ENCODE assay signal across 10 cellular contexts in the genomic region with DNA sequence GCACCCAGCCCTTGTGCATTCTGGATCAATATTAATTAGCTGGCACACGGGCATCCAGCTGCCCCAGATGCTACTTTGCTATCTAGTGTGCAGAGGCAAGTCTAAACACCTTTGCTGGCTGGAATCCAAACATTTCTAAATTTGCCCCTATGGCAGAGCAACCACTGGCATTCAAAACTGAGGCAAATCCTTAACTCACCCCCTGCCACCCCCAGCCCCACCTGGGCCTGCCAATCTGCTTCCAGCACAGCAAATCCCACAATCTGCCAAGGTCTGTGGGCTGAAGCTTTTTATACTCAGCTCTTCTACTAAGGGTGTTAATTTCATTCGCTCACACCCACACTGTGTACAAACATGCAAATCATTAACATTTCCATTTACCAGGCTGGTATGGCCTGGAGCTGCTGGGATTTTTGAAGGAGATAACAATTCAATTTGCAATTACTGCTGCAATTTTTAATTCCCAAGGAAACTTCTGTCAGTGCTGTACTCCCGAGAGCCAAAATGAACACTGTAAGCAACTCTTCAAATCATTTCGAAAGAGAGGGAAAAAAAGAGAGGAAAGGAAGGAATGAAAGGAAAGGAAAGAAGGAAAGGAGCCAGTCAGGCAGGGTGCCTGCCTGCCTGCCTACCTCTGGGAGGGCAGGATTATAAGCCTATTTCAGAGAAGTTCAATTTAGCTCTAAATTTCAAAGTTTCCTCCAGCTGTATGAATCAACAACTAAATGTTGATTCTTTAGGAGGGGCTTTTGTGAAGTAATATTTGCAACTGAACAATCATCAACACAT. TPM values are rescaled to one million over a fixed set of nuclear protein-coding genes. Genes with fewer than 3 reads are reported as not detected.
DNase-seq lines count a peak whose midpoint lies in the region; ATAC-seq, FAIRE-seq and TF ChIP-seq lines count a peak whose summit lies in the region.
"Had no signal": no experiment of that assay in that cellular context is flagged by ENCODE, and none has a peak within 500 bp of the region (broad histone marks: within the 10 kb centered on the region; RNA-seq: fewer than 3 reads in every experiment).

No MANE protein-coding gene starts in this region.

- CTCF ChIA-PET in HepG2 (lab: Yijun Ruan, JAX; ENCODE audit: low intra/inter-chr PET ratio, low total read pairs), result interaction anchor here (2.5 kb wide), 1 partner anchor 36 kb away, joined by 10 read pairs; a partner anchor contains a TSS

- H3K79me2 ChIP-seq in HepG2 (ENCODE audit: insufficient read depth, low read length), result peaks cover 50% of the 10 kb centered on the region

- POLR2A ChIA-PET in HepG2 (lab: Yijun Ruan, JAX), result no interaction called here

- H3K4me2 ChIP-seq in HepG2 (ENCODE audit: low read depth, low read length), result no peak overlapping the region

- TF ChIP-seq POLR2A in HepG2 (IDR thresholded peaks at IDR 0.05; ENCODE audit: insufficient read depth in 1 of 2, low read depth in 2 of 2, low read length in 2 of 2), result no peak

- H3K27ac ChIP-seq in 22Rv1 (peak overlapping the region; percentile 8; the same call in 1 of the 2 replicates), RWPE2 (ENCODE audit: poor library complexity, severe bottlenecking) (peak overlapping the region; percentile 23), HepG2 (ENCODE audit: extremely low read length, insufficient read depth, low read length) (peak overlapping the region; percentile 79)

- TF ChIP-seq EP300 in HepG2 (IDR thresholded peaks at IDR 0.05; ENCODE audit: low read depth in 2 of 2, low read length in 2 of 2) (no peak), HepG2 (CRISPR knock-in tag; IDR thresholded peaks at IDR 0.05; ENCODE audit: borderline replicate concordance) (no peak)

- FAIRE-seq in HepG2 (lab: Jason Lieb, UNC), result no peak

- TF ChIP-seq CTCF in 22Rv1 (IDR thresholded peaks at IDR 0.05), result no peak
- no peak for TF ChIP-seq CTCF in RWPE2 (IDR thresholded peaks at IDR 0.05; ENCODE audit: poor library complexity, severe bottlenecking)
- no peak for TF ChIP-seq CTCF in HepG2 (CRISPR knock-in tag; IDR thresholded peaks at IDR 0.05)

- H3K9ac ChIP-seq in HepG2 (ENCODE audit: insufficient read depth, low read depth, low read length), result no peak overlapping the region

- DNase-seq in DMS79 (lab: John Stamatoyannopoulos, UW) (peak; percentile 37), RWPE2 (ENCODE audit: low spot score) (no peak), HepG2 (ENCODE audit: low spot score) (no peak), NK-92 (lab: John Stamatoyannopoulos, UW; ENCODE audit: unreplicated experiment) (no peak)
- no peak for DNase-seq in activated naive CD4-positive, alpha-beta T cell (lab: John Stamatoyannopoulos, UW)
- DNase-seq: EL, T-cell had no signal

- no peaks in the 10 kb centered on the region for H3K27me3 ChIP-seq in RWPE2 (ENCODE audit: insufficient read depth, poor library complexity, severe bottlenecking)
- no peaks in the 10 kb centered on the region for H3K27me3 ChIP-seq in HepG2 (ENCODE audit: control insufficient read depth in 1 of 2, insufficient read depth in 2 of 2, low read length in 2 of 2)

- H3K4me3 ChIP-seq in RWPE2 (ENCODE audit: severe bottlenecking) (no peak overlapping the region), HepG2 (replicated peaks in 1 of 3; ENCODE audit: insufficient read depth in 1 of 3, low read depth in 2 of 3, low read length in 3 of 3) (no peak overlapping the region)

- no peak overlapping the region for H2AFZ ChIP-seq in HepG2 (ENCODE audit: low read length)

- H3K36me3 ChIP-seq in RWPE2 (ENCODE audit: low read depth) (no peaks in the 10 kb centered on the region), HepG2 (replicated peaks in 1 of 2; ENCODE audit: control insufficient read depth in 1 of 2, insufficient read depth in 2 of 2, low read length in 2 of 2) (no peaks in the 10 kb centered on the region)

- no peak for TF ChIP-seq RAD21 in HepG2 (CRISPR knock-in tag; IDR thresholded peaks at IDR 0.05)

- ATAC-seq in RWPE2 (ENCODE audit: low read depth), result peak; percentile 48
- no peak for ATAC-seq in HepG2
- ATAC-seq in HG03378 (IDR thresholded peaks at IDR 0.05; ENCODE audit: unreplicated experiment), result no peak
- ATAC-seq in GM19455 (IDR thresholded peaks at IDR 0.05; ENCODE audit: unreplicated experiment), result no peak
- ATAC-seq: T-cell had no signal

- BruUV-seq in HepG2 (replicated peaks; lab: Mats Ljungman, UMichigan), result no TSS peak

- in situ Hi-C loops in HepG2 (cut with HindIII; ENCODE audit: extremely low pct_ligation_motif_present, low pct_unique_long_range_greater_than_20kb), result no loop called here

- H3K9me3 ChIP-seq in RWPE2 (ENCODE audit: severe bottlenecking) (no peaks in the 10 kb centered on the region), HepG2 (ENCODE audit: low read length) (no peaks in the 10 kb centered on the region)

- intact Hi-C loops in HepG2 (cut with micrococcal nuclease; ENCODE audit: unreplicated experiment), result loop anchor here (2.0 kb wide), 1 partner anchor 30 kb away; no protein-coding TSS in a partner anchor

- no peaks in the 10 kb centered on the region; the same call in 1 of the 2 replicates for H4K20me1 ChIP-seq in HepG2 (ENCODE audit: insufficient read depth, low read length)

- peaks cover 45% of the 10 kb centered on the region for H3K4me1 ChIP-seq in RWPE2 (ENCODE audit: insufficient read depth, poor library complexity, severe bottlenecking)
- H3K4me1 ChIP-seq in HepG2 (ENCODE audit: insufficient read depth, low read length), result peaks cover 59% of the 10 kb centered on the region

- 69% methylated on average over 4 of the region's 4 CpGs for WGBS in HepG2 (ENCODE audit: low lambda C conversion rate)

TF ChIP-seq in HepG2, 621 proteins besides CTCF, POLR2A, EP300 and RAD21:
- TF ChIP-seq JUNB (CRISPR knock-in tag; IDR thresholded peaks at IDR 0.05; ENCODE audit: borderline replicate concordance) (no peak), ATF1 (CRISPR knock-in tag; IDR thresholded peaks at IDR 0.05) (0 out of 2 replicates have a peak, but pooled peaks have one; percentile 10)
TF ChIP-seq in HepG2: peak in this region for 1.

RNA-seq across cellular contexts. Expression of a gene that starts 35.5 kb away (rescaled TPM):
- total RNA-seq in HepG2 (2016; rRNA removed; fragmentation: Illumina TruSeq; extraction: Trizol), result 21.2 and 21.7 TPM in 2 replicates
- 6.1 and 9.4 TPM in 2 replicates for total RNA-seq in HepG2 (2016; cell fraction: cytosol; rRNA removed; fragmentation: Illumina TruSeq; extraction: Trizol; ENCODE audit: low read depth)
- total RNA-seq in HepG2 (2016; cell fraction: insoluble cytoplasmic fraction; rRNA removed; fragmentation: Illumina TruSeq; extraction: Trizol), result 17.2 and 20.5 TPM in 2 replicates
- total RNA-seq in HepG2 (2016; cell fraction: membrane; rRNA removed; fragmentation: Illumina TruSeq; extraction: Trizol), result 22.7 and 23.5 TPM in 2 replicates
- 15.4 and 18.1 TPM in 2 replicates for total RNA-seq in HepG2 (2016; cell fraction: nucleus; rRNA removed; fragmentation: Illumina TruSeq; extraction: Trizol)
- 38.9 and 46.6 TPM in 2 replicates for polyA plus RNA-seq in HepG2 (2011; rRNA removed)
- 29.9 and 30.8 TPM in 2 replicates for polyA plus RNA-seq in HepG2 (2011; cell fraction: cytosol; rRNA removed)
- 38.0 and 38.2 TPM in 2 replicates for polyA plus RNA-seq in HepG2 (2011; cell fraction: nucleus; rRNA removed)
- 36.7 and 38.5 TPM in 2 replicates for polyA plus RNA-seq in HepG2 (2012)
- 2.1 and 3.2 TPM in 2 replicates for polyA plus RNA-seq in HepG2 (2016; cell fraction: cytosol; fragmentation: Illumina TruSeq; extraction: Trizol; ENCODE audit: low read depth)
- 16.9 and 24.5 TPM in 2 replicates for polyA plus RNA-seq in HepG2 (2016; cell fraction: insoluble cytoplasmic fraction; fragmentation: Illumina TruSeq; extraction: Trizol; ENCODE audit: low read depth)
- polyA plus RNA-seq in HepG2 (2016; cell fraction: membrane; fragmentation: Illumina TruSeq; extraction: Trizol; ENCODE audit: low read depth), result 15.6 and 18.4 TPM in 2 replicates
- polyA plus RNA-seq in HepG2 (2016; cell fraction: nucleus; fragmentation: Illumina TruSeq; extraction: Trizol; ENCODE audit: insufficient read depth, low read depth), result 22.7 and 25.7 TPM in 2 replicates
- 31.8 and 52.5 TPM in 2 replicates for polyA minus RNA-seq in HepG2 (2011; rRNA and poly(A)+ RNA removed; ENCODE audit: low replicate concordance)
- 25.4 and 30.6 TPM in 2 replicates for polyA minus RNA-seq in HepG2 (2011; cell fraction: cytosol; rRNA and poly(A)+ RNA removed)
- 18.2 and 24.7 TPM in 2 replicates for polyA minus RNA-seq in HepG2 (2011; cell fraction: nucleus; rRNA and poly(A)+ RNA removed)

Comparison
In these comparisons a context has a peak if more than half of its experiments do, and no peak if none do; other contexts are left out.
1. H3K27ac ChIP-seq: peak in every context shown above with its lines; median percentile 79 in HepG2; 23 in RWPE2; 8 in 22Rv1.